1 cellular context compared by ENCODE assay signal in the genomic region with DNA sequence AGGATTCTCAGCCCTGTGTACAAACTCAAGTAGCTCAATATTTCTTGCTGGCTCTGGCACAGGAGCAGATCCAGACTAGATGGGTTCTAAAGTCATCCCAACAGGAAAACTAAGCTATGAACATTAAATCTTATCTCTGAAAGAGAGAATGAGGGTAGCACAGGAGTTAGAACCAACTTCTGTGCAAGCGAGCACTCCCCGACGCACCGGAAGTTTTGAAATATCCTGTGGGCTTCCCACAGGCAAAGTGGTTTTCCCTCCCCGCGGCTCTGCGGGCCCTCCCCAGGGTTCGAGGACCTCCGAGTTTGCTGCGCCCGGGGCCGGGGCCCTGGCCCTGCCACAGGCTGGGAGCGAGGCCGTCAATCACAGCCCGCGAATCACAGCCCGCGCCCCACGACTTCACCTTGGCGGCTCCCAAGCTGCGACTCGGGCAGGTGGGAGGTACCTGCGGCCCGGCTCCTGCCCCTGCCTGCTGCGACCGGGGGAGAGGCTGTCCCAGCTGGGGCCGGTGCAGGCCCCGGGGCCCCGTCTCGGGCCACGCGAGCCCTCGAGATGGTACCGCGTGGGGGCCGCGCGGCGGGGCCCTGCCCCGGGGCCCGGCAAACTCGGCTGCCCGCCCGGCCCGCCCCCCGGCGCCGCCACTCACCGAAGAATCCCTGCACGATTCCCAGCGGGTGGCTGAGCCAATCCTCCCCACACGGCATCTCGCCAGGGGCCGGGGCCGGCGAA.
TF ChIP-seq lines count a peak whose summit lies in the region.

No MANE protein-coding gene starts in this region.

TF ChIP-seq in GM23338, 12 proteins besides CTCF, POLR2A, EP300 and RAD21 (continued from another document):
- TF ChIP-seq, protein P1, sequence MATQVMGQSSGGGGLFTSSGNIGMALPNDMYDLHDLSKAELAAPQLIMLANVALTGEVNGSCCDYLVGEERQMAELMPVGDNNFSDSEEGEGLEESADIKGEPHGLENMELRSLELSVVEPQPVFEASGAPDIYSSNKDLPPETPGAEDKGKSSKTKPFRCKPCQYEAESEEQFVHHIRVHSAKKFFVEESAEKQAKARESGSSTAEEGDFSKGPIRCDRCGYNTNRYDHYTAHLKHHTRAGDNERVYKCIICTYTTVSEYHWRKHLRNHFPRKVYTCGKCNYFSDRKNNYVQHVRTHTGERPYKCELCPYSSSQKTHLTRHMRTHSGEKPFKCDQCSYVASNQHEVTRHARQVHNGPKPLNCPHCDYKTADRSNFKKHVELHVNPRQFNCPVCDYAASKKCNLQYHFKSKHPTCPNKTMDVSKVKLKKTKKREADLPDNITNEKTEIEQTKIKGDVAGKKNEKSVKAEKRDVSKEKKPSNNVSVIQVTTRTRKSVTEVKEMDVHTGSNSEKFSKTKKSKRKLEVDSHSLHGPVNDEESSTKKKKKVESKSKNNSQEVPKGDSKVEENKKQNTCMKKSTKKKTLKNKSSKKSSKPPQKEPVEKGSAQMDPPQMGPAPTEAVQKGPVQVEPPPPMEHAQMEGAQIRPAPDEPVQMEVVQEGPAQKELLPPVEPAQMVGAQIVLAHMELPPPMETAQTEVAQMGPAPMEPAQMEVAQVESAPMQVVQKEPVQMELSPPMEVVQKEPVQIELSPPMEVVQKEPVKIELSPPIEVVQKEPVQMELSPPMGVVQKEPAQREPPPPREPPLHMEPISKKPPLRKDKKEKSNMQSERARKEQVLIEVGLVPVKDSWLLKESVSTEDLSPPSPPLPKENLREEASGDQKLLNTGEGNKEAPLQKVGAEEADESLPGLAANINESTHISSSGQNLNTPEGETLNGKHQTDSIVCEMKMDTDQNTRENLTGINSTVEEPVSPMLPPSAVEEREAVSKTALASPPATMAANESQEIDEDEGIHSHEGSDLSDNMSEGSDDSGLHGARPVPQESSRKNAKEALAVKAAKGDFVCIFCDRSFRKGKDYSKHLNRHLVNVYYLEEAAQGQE (IDR thresholded peaks at IDR 0.05; ENCODE audit: unreplicated experiment), result no peak
- TF ChIP-seq POLR2AphosphoS5 (IDR thresholded peaks at IDR 0.05; ENCODE audit: low read depth), result no peak
- TF ChIP-seq NANOG (IDR thresholded peaks at IDR 0.05; ENCODE audit: borderline replicate concordance), result no peak
- no peak for TF ChIP-seq EZH2 (IDR thresholded peaks at IDR 0.05; ENCODE audit: low read depth, unreplicated experiment)
- no peak for TF ChIP-seq STAT1 (IDR thresholded peaks at IDR 0.05; ENCODE audit: unreplicated experiment)
- TF ChIP-seq ZNF331 (CRISPR knock-in tag; IDR thresholded peaks at IDR 0.05; ENCODE audit: low read depth), result no peak
- TF ChIP-seq JUNB (IDR thresholded peaks at IDR 0.05; ENCODE audit: unreplicated experiment), result no peak
TF ChIP-seq in GM23338: peak in this region for 0.
